8 cellular contexts compared by ENCODE assay signal in genomic region chr17:21285164-21286065, GRCh38. TPM values are rescaled to one million over a fixed set of nuclear protein-coding genes. Genes with fewer than 3 reads are reported as not detected.
DNase-seq lines count a peak whose midpoint lies in the region; ATAC-seq and TF ChIP-seq lines count a peak whose summit lies in the region.

No MANE protein-coding gene starts in this region.

- TF ChIP-seq EP300 in upper lobe of left lung (IDR thresholded peaks at IDR 0.05) = no peak

- peak in 1 of 4 donors; percentile 5 for TF ChIP-seq POLR2A in upper lobe of left lung (IDR thresholded peaks at IDR 0.05)

- 2 to 3% methylated on average over 15 to 16 of the region's 16 CpGs for WGBS in upper lobe of left lung, 2 donors

- no peaks in the 10 kb centered on the region for H3K9me3 Mint-ChIP-seq in central memory CD8-positive, alpha-beta T cell
- H3K9me3 Mint-ChIP-seq in memory B cell = no peaks in the 10 kb centered on the region

- no peaks in the 10 kb centered on the region for H3K9me3 ChIP-seq in upper lobe of left lung

- peaks cover 0 to 4% (median 0%) of the 10 kb centered on the region in 4 donors for H3K27me3 ChIP-seq in upper lobe of left lung

- peaks cover 49 to 64% (median 55%) of the 10 kb centered on the region in 4 donors for H3K4me1 ChIP-seq in upper lobe of left lung

- DNase-seq in NCI-H1417 (lab: John Stamatoyannopoulos, UW) = peak in 2 of 3 experiments; percentile 17 to 33
- DNase-seq in NCI-H1417 treated with DMSO at 0.1 percent for 48 hours (lab: John Stamatoyannopoulos, UW) = no peak
- DNase-seq in NCI-H226 = peak; percentile 61
- no peak for DNase-seq in central memory CD8-positive, alpha-beta T cell (ENCODE audit: low spot score in 2 of 2)
- DNase-seq in memory B cell (ENCODE audit: low spot score in 2 of 2) = no peak
- peak; percentile 56 to 82 for DNase-seq in upper lobe of left lung
- DNase-seq in SW 1271 (lab: John Stamatoyannopoulos, UW) = no peak

- peak overlapping the region; percentile 95 for H3K4me3 Mint-ChIP-seq in central memory CD8-positive, alpha-beta T cell
- peak overlapping the region; percentile 97 for H3K4me3 Mint-ChIP-seq in memory B cell

- peaks cover 29% of the 10 kb centered on the region for H3K36me3 Mint-ChIP-seq in central memory CD8-positive, alpha-beta T cell (ENCODE audit: insufficient read depth)
- H3K36me3 Mint-ChIP-seq in memory B cell = peaks cover 4% of the 10 kb centered on the region

- H3K27ac ChIP-seq in upper lobe of left lung = peak overlapping the region; percentile 94 to 99 (median 96)

- peak overlapping the region; percentile 85 to 97 (median 91) for H3K4me3 ChIP-seq in upper lobe of left lung

- ATAC-seq in central memory CD8-positive, alpha-beta T cell (replicated peaks; ENCODE audit: extremely low read depth, poor library complexity, severe bottlenecking) = no peak
- ATAC-seq in memory B cell (ENCODE audit: low read depth) (no peak), upper lobe of left lung (ENCODE audit: low FRiP score in 2 of 2) (no peak), HG03378 (IDR thresholded peaks at IDR 0.05; ENCODE audit: unreplicated experiment) (no peak)

- peak overlapping the region; percentile 96 for H3K27ac Mint-ChIP-seq in central memory CD8-positive, alpha-beta T cell (ENCODE audit: low read depth)
- peak overlapping the region; percentile 98 for H3K27ac Mint-ChIP-seq in memory B cell

- no peak for TF ChIP-seq CTCF in upper lobe of left lung (IDR thresholded peaks at IDR 0.05)

- H3K27me3 Mint-ChIP-seq in central memory CD8-positive, alpha-beta T cell = no peaks in the 10 kb centered on the region
- H3K27me3 Mint-ChIP-seq in memory B cell = no peaks in the 10 kb centered on the region

- H3K4me1 Mint-ChIP-seq in central memory CD8-positive, alpha-beta T cell = peaks cover 55% of the 10 kb centered on the region
- H3K4me1 Mint-ChIP-seq in memory B cell = peaks cover 56% of the 10 kb centered on the region

- no peaks in the 10 kb centered on the region for H3K36me3 ChIP-seq in upper lobe of left lung

RNA-seq across cellular contexts. Expression of gene MAP2K3, which starts 0.9 kb away (rescaled TPM):
- total RNA-seq in upper lobe of left lung = 100 to 1,000 TPM in 1 of 6 donors, 10 to 100 TPM in 5; 45.1 to 134 (median 79.5) TPM

RNA-seq across cellular contexts. Expression of gene NATD1, which starts 32.2 kb away (rescaled TPM):
- 10 to 100 TPM; 11.2 to 32.5 (median 16.1) TPM for total RNA-seq in upper lobe of left lung

Comparison
In these comparisons a context has a peak if more than half of its experiments do, and no peak if none do; other contexts are left out.
1. DNase-seq: peak in NCI-H1417 (2 of 3), NCI-H226 (single experiment) and upper lobe of left lung (2 of 2); none in NCI-H1417 treated with DMSO at 0.1 percent for 48 hours (single experiment), central memory CD8-positive, alpha-beta T cell (0 of 2), memory B cell (0 of 2) and SW 1271 (0 of 2).